ENCODE assay signal across 33 cellular contexts in genomic region chr5:45725537-45725936, GRCh38. TPM values are rescaled to one million over a fixed set of nuclear protein-coding genes. Genes with fewer than 3 reads are reported as not detected.
"Had no signal": no experiment of that assay in that cellular context is flagged by ENCODE, and none has a peak within 500 bp of the region (broad histone marks: within the 10 kb centered on the region; RNA-seq: fewer than 3 reads in every experiment).

No MANE protein-coding gene starts in this region.

- DNase-seq: colonic mucosa; cortex of kidney; effector CD8-positive, alpha-beta T cell; effector memory CD8-positive, alpha-beta T cell; endodermal cell; erythroblast; esophagus squamous epithelium; foreskin fibroblast; foreskin melanocyte; gastrocnemius medialis; glutamatergic neuron; head of caudate nucleus; heart right ventricle; hippocampal formation; left cardiac atrium; left lung; left ventricle myocardium superior; lower lobe of right lung; mesenchymal stem cell; mucosa of descending colon; naive B cell had no signal

- FAIRE-seq: endometrium, islet of Langerhans, keratinocyte had no signal

- ATAC-seq: effector memory CD8-positive, alpha-beta T cell; esophagus mucosa; gastrocnemius medialis; heart right ventricle; left cardiac atrium; left lung; left ventricle myocardium superior; lower lobe of right lung; mucosa of descending colon had no signal

- H3K4me1 ChIP-seq: colonic mucosa, esophagus squamous epithelium, gastrocnemius medialis, heart right ventricle, left lung, lower lobe of right lung had no signal

- H3K4me3 ChIP-seq: colonic mucosa, esophagus squamous epithelium, gastrocnemius medialis, heart right ventricle, left lung, lower lobe of right lung, mucosa of descending colon had no signal

- H3K27ac ChIP-seq: colonic mucosa, epithelial cell of prostate, esophagus squamous epithelium, gastrocnemius medialis, heart right ventricle, left lung, lower lobe of right lung had no signal

- H3K36me3 ChIP-seq: colonic mucosa, esophagus squamous epithelium, gastrocnemius medialis, heart right ventricle, left lung, lower lobe of right lung had no signal

- H3K27me3 ChIP-seq: colonic mucosa, esophagus squamous epithelium, gastrocnemius medialis, heart right ventricle, left lung had no signal

- H3K9me3 ChIP-seq: colonic mucosa, esophagus squamous epithelium, gastrocnemius medialis, lower lobe of right lung, mucosa of descending colon had no signal

RNA-seq across cellular contexts. Expression of gene HCN1, which starts 29.4 kb away (rescaled TPM):
- total RNA-seq: dermis microvascular lymphatic vessel endothelial cell, esophagus mucosa, glomerular endothelial cell, kidney epithelial cell, lower lobe of right lung, lung microvascular endothelial cell, mesenteric fat pad, mesothelial cell of epicardium, myocyte had no signal
- polyA plus RNA-seq: keratinocyte had no signal
